1 cellular context compared by ENCODE assay signal in the genomic region with DNA sequence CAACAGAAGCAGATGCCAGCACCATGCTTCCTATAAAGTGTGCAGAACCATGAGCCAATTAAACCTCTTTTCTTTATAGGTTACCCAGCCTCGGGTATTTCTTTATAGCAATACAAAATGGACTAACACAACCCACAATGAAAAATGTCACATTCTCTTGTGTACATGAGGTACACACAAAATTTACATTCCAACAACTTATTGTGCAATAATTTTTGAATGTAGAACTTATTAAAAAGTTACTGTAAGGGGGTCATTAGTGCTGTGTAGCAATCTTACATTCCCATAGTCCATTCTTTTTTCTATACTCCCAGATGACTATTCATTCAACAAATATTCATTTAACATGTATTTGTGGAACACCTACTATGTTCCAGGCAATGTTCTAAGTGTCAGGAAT.
A peak's percentile ranks its signal among the peaks of the same experiment; 100 is the strongest.
TF ChIP-seq lines count a peak whose summit lies in the region.

No MANE protein-coding gene starts in this region.

TF ChIP-seq in HepG2, 621 proteins besides CTCF, POLR2A, EP300 and RAD21:
- TF ChIP-seq CEBPB (IDR thresholded peaks at IDR 0.05; ENCODE audit: borderline replicate concordance, low read depth, low read length) (peak; percentile 76; the same call in 1 of the 2 replicates), ZNF160 (CRISPR knock-in tag; IDR thresholded peaks at IDR 0.05) (no peak)
TF ChIP-seq in HepG2: peak in this region for 1.
